Comparison of ENCODE assay signal across 8 cellular contexts in the genomic region with DNA sequence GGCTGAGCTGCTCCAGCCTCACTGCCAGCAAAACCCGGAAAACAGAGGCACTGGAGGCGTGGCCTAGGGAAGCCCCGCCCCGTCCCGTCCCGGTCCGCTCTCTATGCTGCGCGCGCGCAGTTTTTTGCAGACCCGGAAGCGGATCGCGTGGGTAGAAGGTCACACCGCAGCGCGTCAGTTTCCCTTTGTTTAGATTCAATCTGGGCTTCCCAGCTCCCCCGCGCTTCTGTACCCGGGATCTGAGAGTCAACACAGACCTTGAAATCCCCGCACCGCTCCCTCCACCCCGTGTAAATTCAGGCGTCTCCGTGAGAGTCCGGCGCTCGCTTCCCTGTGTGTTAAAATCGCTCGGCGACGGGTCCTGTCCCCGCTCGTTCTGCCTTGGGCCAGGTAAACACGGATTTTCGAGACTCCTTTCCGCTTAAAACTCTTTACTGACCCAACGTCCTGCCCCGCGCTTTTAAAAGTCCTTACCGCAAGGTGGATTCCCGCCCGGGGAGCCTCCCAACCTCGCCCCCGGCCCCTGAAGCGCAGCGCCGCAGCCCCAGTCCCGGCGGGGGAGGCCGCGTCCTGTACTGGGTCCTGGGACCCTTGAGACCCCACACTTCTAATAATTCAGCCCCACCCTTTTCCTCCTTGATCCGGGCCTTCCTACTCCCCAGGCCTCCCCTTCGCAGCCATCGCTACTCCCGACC. TPM values are rescaled to one million over a fixed set of nuclear protein-coding genes. Genes with fewer than 3 reads are reported as not detected.
DNase-seq lines count a peak whose midpoint lies in the region; ATAC-seq and TF ChIP-seq lines count a peak whose summit lies in the region.

Gene ZNF610, plus strand, starts transcription at position 127 of the 695 bp plus-strand sequence. CDS start 12,930 bp downstream, outside the sequence.

- H3K36me3 Mint-ChIP-seq in activated CD4-positive, alpha-beta memory T cell treated with anti-CD3 and anti-CD28 coated beads for 36 hours: peaks cover 31% of the 10 kb centered on the region

- intact Hi-C loops in activated CD4-positive, alpha-beta memory T cell treated with anti-CD3 and anti-CD28 coated beads for 36 hours (cut with micrococcal nuclease): loop anchor here (1.0 kb wide), 1 partner anchor 39 kb away; the partner anchor contains the start of gene ZNF480
- intact Hi-C loops in lower leg skin (cut with DNase I; ENCODE audit: low total_unique reads): no loop called here

- no peaks in the 10 kb centered on the region for H3K27me3 Mint-ChIP-seq in activated CD4-positive, alpha-beta memory T cell treated with anti-CD3 and anti-CD28 coated beads for 36 hours

- H3K36me3 ChIP-seq in ectodermal cell (ENCODE audit: control insufficient read depth, insufficient read depth, low read length): no peaks in the 10 kb centered on the region

- H3K27me3 ChIP-seq in ectodermal cell (ENCODE audit: control insufficient read depth, insufficient read depth, low read length, poor library complexity, severe bottlenecking): no peaks in the 10 kb centered on the region

- POLR2A ChIA-PET in activated CD4-positive, alpha-beta memory T cell treated with anti-CD3 and anti-CD28 coated beads for 36 hours (lab: Charles Lee): no interaction called here

- DNase-seq in DMS153 (lab: John Stamatoyannopoulos, UW) (peak; percentile 73), NCI-H345 (lab: John Stamatoyannopoulos, UW) (peak; percentile 88), lower leg skin (ENCODE audit: low spot score in 2 of 2) (peak; percentile 79 to 97)
- DNase-seq in activated CD4-positive, alpha-beta memory T cell treated with anti-CD3 and anti-CD28 coated beads for 36 hours: peak; percentile 94
- peak; percentile 84 for DNase-seq in stimulated activated CD4-positive, alpha-beta T cell treated with anti-CD3 and anti-CD28 coated beads, Interleukin-2, amount 100 ng/mL, for 4 hours (ENCODE audit: low read depth)

- TF ChIP-seq CTCF in lower leg skin (IDR thresholded peaks at IDR 0.05): no peak

- H3K4me1 Mint-ChIP-seq in activated CD4-positive, alpha-beta memory T cell treated with anti-CD3 and anti-CD28 coated beads for 36 hours (ENCODE audit: low read depth): peaks cover 13% of the 10 kb centered on the region

- ATAC-seq in HG02852 (IDR thresholded peaks at IDR 0.05; ENCODE audit: unreplicated experiment) (peak; percentile 67), HG02571 (IDR thresholded peaks at IDR 0.05; ENCODE audit: unreplicated experiment) (no peak)

- CTCF ChIA-PET in activated CD4-positive, alpha-beta memory T cell treated with anti-CD3 and anti-CD28 coated beads for 36 hours (lab: Charles Lee): no interaction called here

- H3K9me3 ChIP-seq in ectodermal cell (ENCODE audit: control insufficient read depth, low read length): peaks cover 2% of the 10 kb centered on the region

- H3K4me3 Mint-ChIP-seq in activated CD4-positive, alpha-beta memory T cell treated with anti-CD3 and anti-CD28 coated beads for 36 hours: peak within 1 kb of the TSS; percentile 93

- H3K4me1 ChIP-seq in ectodermal cell (ENCODE audit: control insufficient read depth, insufficient read depth, low read length): no peaks in the 10 kb centered on the region

- H3K4me3 ChIP-seq in ectodermal cell (ENCODE audit: insufficient read depth, low read depth, low read length) (peak within 1 kb of the TSS; percentile 77), lower leg skin (ENCODE audit: low read depth, poor library complexity, severe bottlenecking) (peak within 1 kb of the TSS; percentile 46)

- TF ChIP-seq POLR2A in lower leg skin (IDR thresholded peaks at IDR 0.05): no peak

- H3K9me3 Mint-ChIP-seq in activated CD4-positive, alpha-beta memory T cell treated with anti-CD3 and anti-CD28 coated beads for 36 hours: peaks cover 49% of the 10 kb centered on the region

- 1% methylated on average over 57 of the region's 57 CpGs for WGBS in ectodermal cell, 2 experiments
- WGBS in lower leg skin, 2 donors: 1 to 2% methylated on average over 55 to 57 of the region's 57 CpGs

- peak within 1 kb of the TSS; percentile 22 for H3K27ac ChIP-seq in ectodermal cell (ENCODE audit: insufficient read depth, low read depth, low read length, poor library complexity, severe bottlenecking)

- peak within 1 kb of the TSS; percentile 91 for H3K27ac Mint-ChIP-seq in activated CD4-positive, alpha-beta memory T cell treated with anti-CD3 and anti-CD28 coated beads for 36 hours

RNA-seq across cellular contexts. Expression of gene ZNF610, which starts in this region (rescaled TPM):
- total RNA-seq in activated CD4-positive, alpha-beta memory T cell treated with anti-CD3 and anti-CD28 coated beads for 36 hours: 1 to 10 TPM; 1.7 to 2.1 TPM
- polyA plus RNA-seq in ectodermal cell (2013, experiment 1 of 4): 10.8 TPM
- polyA plus RNA-seq in ectodermal cell (2013, experiment 2 of 4): 8.0 TPM
- 8.2 TPM for polyA plus RNA-seq in ectodermal cell (2013, experiment 3 of 4)
- 9.6 TPM for polyA plus RNA-seq in ectodermal cell (2013, experiment 4 of 4)
- 1 to 10 TPM in 1 of 4 donors, under 1 TPM in 3; 0.67 to 1.3 (median 0.87) TPM for total RNA-seq in lower leg skin
